Comparison of ENCODE assay signal across 7 cellular contexts in genomic region chr11:120257346-120257745, GRCh38. TPM values are rescaled to one million over a fixed set of nuclear protein-coding genes. Genes with fewer than 3 reads are reported as not detected.
"Had no signal": no experiment of that assay in that cellular context is flagged by ENCODE, and none has a peak within 500 bp of the region (broad histone marks: within the 10 kb centered on the region; RNA-seq: fewer than 3 reads in every experiment).

No MANE protein-coding gene starts in this region.

- FAIRE-seq: H54, HTR-8/SVneo had no signal

- H2AFZ ChIP-seq: GM23248 had no signal

- H3K27ac Mint-ChIP-seq: H9, IgD-negative memory B cell had no signal

- H3K27ac ChIP-seq: GM23248 had no signal

- H3K9ac ChIP-seq: GM23248 had no signal

- H3K9me3 Mint-ChIP-seq: H9, IgD-negative memory B cell had no signal

- H3K4me3 Mint-ChIP-seq: H9 had no signal

- DNase-seq: GM23248, GOT3, H9, HCEC 1CT had no signal

- H3K4me3 ChIP-seq: GM23248 had no signal

RNA-seq across cellular contexts. Expression of gene POU2F3, which starts 17.4 kb away (rescaled TPM):
- total RNA-seq: GM23248 had no signal
- polyA plus RNA-seq: GM23248, IgD-negative memory B cell had no signal
